ENCODE assay signal across 28 cellular contexts in the genomic region with DNA sequence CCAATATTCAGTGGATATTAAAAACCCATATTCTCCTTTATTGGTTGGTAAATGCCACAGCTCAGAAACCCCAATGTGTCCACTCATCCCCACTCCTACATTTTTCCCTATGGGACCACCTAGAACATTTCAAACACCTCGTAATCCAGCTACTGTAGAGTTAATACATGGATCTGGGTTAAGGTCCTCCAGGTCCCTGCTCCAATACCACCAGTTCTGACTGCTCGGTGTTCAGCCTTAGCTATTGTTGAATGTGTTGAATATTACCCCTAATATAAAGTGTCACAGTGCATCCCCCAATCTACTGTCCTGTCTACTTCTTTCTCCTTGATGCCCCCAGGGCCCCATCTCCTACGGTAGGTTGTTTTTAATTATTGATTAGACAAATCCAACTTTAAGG.
"Had no signal": no experiment of that assay in that cellular context is flagged by ENCODE, and none has a peak within 500 bp of the region (broad histone marks: within the 10 kb centered on the region; RNA-seq: fewer than 3 reads in every experiment).

No MANE protein-coding gene starts in this region.

- H3K4me3 ChIP-seq: neural progenitor cell, ovary, psoas muscle, skin epidermis, smooth muscle cell, spleen, suprapubic skin, testis, tibial artery, transverse colon, upper lobe of right lung, uterus had no signal

- H2AFZ ChIP-seq: neural progenitor cell, parathyroid adenoma had no signal

- H3K9me3 ChIP-seq: ovary, psoas muscle, suprapubic skin, testis, transverse colon, upper lobe of right lung, uterus had no signal

- H3K79me2 ChIP-seq: parathyroid adenoma had no signal

- H3K27me3 ChIP-seq: neural progenitor cell, ovary, spleen, suprapubic skin, testis, tibial artery, transverse colon, upper lobe of right lung, uterus had no signal

- DNase-seq: natural killer cell; occipital lobe; ovary; posterior cingulate gyrus; psoas muscle; right cardiac atrium; spleen; stimulated activated CD4-positive, alpha-beta T cell treated with anti-CD3 and anti-CD28 coated beads, Interleukin-12 subunit alpha, Interleukin-12 subunit beta, amount 100 ng/mL, for 4 hours; stimulated activated CD4-positive, alpha-beta T cell treated with anti-CD3 and anti-CD28 coated beads, Interleukin-1b, Interleukin-23, amount 100 ng/mL, for 48 hours; stimulated activated CD4-positive, alpha-beta T cell treated with anti-CD3 and anti-CD28 coated beads, Interleukin-4, amount 100 ng/mL, for 1 hour; stimulated activated CD4-positive, alpha-beta T cell treated with anti-CD3 and anti-CD28 coated beads, Interleukin-4, amount 100 ng/mL, for 4 hours; stimulated activated CD8-positive, alpha-beta memory T cell treated with anti-CD3 and anti-CD28 coated beads, Interleukin-4, amount 100 ng/mL, for 48 hours; stimulated activated naive CD4-positive, alpha-beta T cell; stimulated activated naive CD8-positive, alpha-beta T cell treated with anti-CD3 and anti-CD28 coated beads, Interleukin-15, amount 100 ng/mL, for 72 hours; stimulated activated naive CD8-positive, alpha-beta T cell treated with anti-CD3 and anti-CD28 coated beads, Interleukin-15, Interleukin-2, amounts not matched to agents 100 U/mL and 50 U/mL, for 24 hours; substantia nigra; testis; tibial artery; transverse colon; upper lobe of right lung; uterus had no signal

- ATAC-seq: natural killer cell; psoas muscle; right cardiac atrium; sciatic nerve; stimulated activated memory B cell treated with anti-CD40 and anti-IgM and Interleukin-4, amounts not matched to agents 10 μg/mL and 1 μg/mL and 100 μg/mL, for 72 hours; stimulated activated naive CD8-positive, alpha-beta T cell treated with anti-CD3 and anti-CD28 coated beads, Interleukin-15, amount 100 ng/mL, for 72 hours; stimulated activated naive CD8-positive, alpha-beta T cell treated with anti-CD3 and anti-CD28 coated beads, Interleukin-15, Interleukin-2, amounts not matched to agents 100 U/mL and 50 U/mL, for 24 hours; upper lobe of right lung had no signal

- H3K36me3 ChIP-seq: neural progenitor cell, ovary, spleen, suprapubic skin, tibial artery, transverse colon, upper lobe of right lung, uterus had no signal

- H3K27ac ChIP-seq: neural progenitor cell, ovary, parathyroid adenoma, psoas muscle, skin epidermis, spleen, suprapubic skin, testis, tibial artery, upper lobe of right lung, uterus had no signal

- H3K4me2 ChIP-seq: neural progenitor cell, smooth muscle cell had no signal

- H3K4me1 ChIP-seq: neural progenitor cell, parathyroid adenoma, psoas muscle, suprapubic skin, testis, uterus had no signal

- H3K9ac ChIP-seq: neural progenitor cell, parathyroid adenoma had no signal
